13 cellular contexts compared by ENCODE assay signal in the genomic region with DNA sequence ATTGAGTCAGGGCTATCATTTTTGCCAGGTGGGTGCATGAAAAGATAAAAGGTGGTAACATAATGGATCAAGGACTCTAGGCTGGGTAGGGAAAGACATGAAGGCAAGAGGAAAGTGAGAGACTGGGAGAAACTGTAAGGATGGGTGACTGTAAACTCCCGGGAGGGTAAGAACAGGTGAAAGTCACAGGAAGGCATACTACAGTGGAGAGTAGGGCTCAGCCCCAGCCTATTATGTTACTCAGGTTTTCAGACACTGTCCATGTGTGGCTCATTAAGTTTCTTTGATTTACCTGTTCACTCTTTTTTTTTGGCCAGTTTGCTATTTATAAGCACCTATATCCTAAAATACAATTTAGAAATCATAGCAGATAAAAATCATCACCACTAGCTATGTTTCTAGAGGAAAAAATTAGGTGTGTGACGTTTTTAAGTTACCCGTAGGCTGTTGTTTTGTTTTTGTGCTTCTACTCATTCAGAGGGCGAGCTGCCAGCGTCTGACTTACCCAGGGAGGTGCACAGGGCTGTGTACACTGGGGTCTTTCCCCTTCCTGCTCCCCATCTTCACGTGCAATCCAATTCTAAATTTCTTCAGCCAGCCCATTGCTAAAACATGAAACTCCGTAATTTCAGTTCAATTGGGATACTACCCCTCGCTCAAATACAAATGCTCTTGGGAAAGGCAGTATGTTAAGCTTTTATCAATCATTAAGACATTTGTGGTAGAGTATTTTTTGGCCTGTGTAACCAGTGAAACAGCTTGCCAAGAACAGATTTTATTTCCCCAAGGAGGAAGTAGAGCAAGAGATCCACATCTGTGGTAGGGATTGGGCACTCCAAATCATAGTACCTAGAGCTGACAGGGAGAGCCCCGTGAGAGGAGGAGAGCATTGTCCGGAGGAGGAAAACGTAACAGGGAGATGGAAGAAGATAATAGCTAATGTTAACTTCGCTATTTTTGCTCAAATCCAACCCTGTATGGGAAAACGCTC. TPM values are rescaled to one million over a fixed set of nuclear protein-coding genes. Genes with fewer than 3 reads are reported as not detected.
DNase-seq lines count a peak whose midpoint lies in the region; ATAC-seq and TF ChIP-seq lines count a peak whose summit lies in the region.
"Had no signal": no experiment of that assay in that cellular context is flagged by ENCODE, and none has a peak within 500 bp of the region (broad histone marks: within the 10 kb centered on the region; RNA-seq: fewer than 3 reads in every experiment).

No MANE protein-coding gene starts in this region.

- H3K36me3 ChIP-seq in heart left ventricle = peaks cover 0 to 4% (median 0%) of the 10 kb centered on the region in 9 donors

- H3K4me3 ChIP-seq in heart left ventricle (peak overlapping the region in 2 of 12 donors; percentile 1 to 3), skeletal muscle cell (ENCODE audit: low read depth, low read length) (peak overlapping the region; percentile 12)

- H3K4me1 Mint-ChIP-seq in activated T-helper 1 cell treated with anti-CD3 and anti-CD28 coated beads, Interleukin-12 subunit alpha, Interleukin-12 subunit beta, Interleukin-2, Interleukin-4 antibody, amounts not matched to agents 30 ng/mL and 10 ng/mL and 1 ng/mL, durations not matched to agents 14 hours and 24 hours and 36 hours (ENCODE audit: low read depth) = no peaks in the 10 kb centered on the region

- DNase-seq in LHCN-M2 (ENCODE audit: low read depth) (peak; percentile 28), astrocyte of the hippocampus (ENCODE audit: low read depth, low spot score) (peak; percentile 54), heart left ventricle (no peak), skeletal muscle cell (ENCODE audit: low read depth) (peak; percentile 50), NCI-H2029 treated with DMSO at 0.1 percent for 48 hours (lab: John Stamatoyannopoulos, UW) (no peak)
- DNase-seq in activated T-helper 1 cell treated with anti-CD3 and anti-CD28 coated beads, Interleukin-12 subunit alpha, Interleukin-12 subunit beta, Interleukin-2, Interleukin-4 antibody, amounts not matched to agents 30 ng/mL and 10 ng/mL and 1 ng/mL, durations not matched to agents 14 hours and 24 hours and 36 hours (ENCODE audit: low spot score) = no peak
- DNase-seq: activated CD8-positive, alpha-beta memory T cell treated with anti-CD3 and anti-CD28 coated beads, Interleukin-2, amount 50 U/mL, for 48 hours; erythroblast; NCI-H1436; stimulated activated naive CD4-positive, alpha-beta T cell had no signal

- WGBS in heart left ventricle, 4 donors = 43 to 58% (median 53%) methylated on average over 13 of the region's 13 CpGs

- H3K27ac ChIP-seq in heart left ventricle = peak overlapping the region in 6 of 12 donors; percentile 6 to 30 (median 15)

- ATAC-seq in heart left ventricle = peak in 3 of 4 donors; percentile 31 to 57 (median 31)
- no peak for ATAC-seq in GM21619 (IDR thresholded peaks at IDR 0.05; ENCODE audit: unreplicated experiment)
- ATAC-seq in HG03520 (IDR thresholded peaks at IDR 0.05; ENCODE audit: unreplicated experiment) = no peak

- H3K27ac Mint-ChIP-seq in activated T-helper 1 cell treated with anti-CD3 and anti-CD28 coated beads, Interleukin-12 subunit alpha, Interleukin-12 subunit beta, Interleukin-2, Interleukin-4 antibody, amounts not matched to agents 30 ng/mL and 10 ng/mL and 1 ng/mL, durations not matched to agents 14 hours and 24 hours and 36 hours = no peak overlapping the region

- peaks cover 0 to 35% (median 19%) of the 10 kb centered on the region in 12 donors for H3K4me1 ChIP-seq in heart left ventricle

- H3K9me3 Mint-ChIP-seq in activated T-helper 1 cell treated with anti-CD3 and anti-CD28 coated beads, Interleukin-12 subunit alpha, Interleukin-12 subunit beta, Interleukin-2, Interleukin-4 antibody, amounts not matched to agents 30 ng/mL and 10 ng/mL and 1 ng/mL, durations not matched to agents 14 hours and 24 hours and 36 hours = no peaks in the 10 kb centered on the region

- TF ChIP-seq CTCF in heart left ventricle (IDR thresholded peaks at IDR 0.05) = no peak

- intact Hi-C loops in heart left ventricle (cut with DNase I) = loop anchor here in 2 of 10 donors (10.0 kb wide), 1 partner anchor 114 kb away; no protein-coding TSS in a partner anchor
- intact Hi-C loops in activated T-helper 1 cell treated with anti-CD3 and anti-CD28 coated beads, Interleukin-12 subunit alpha, Interleukin-12 subunit beta, Interleukin-2, Interleukin-4 antibody, amounts not matched to agents 30 ng/mL and 10 ng/mL and 1 ng/mL, durations not matched to agents 14 hours and 24 hours and 36 hours (cut with micrococcal nuclease) = no loop called here

- no peaks in the 10 kb centered on the region for H3K27me3 Mint-ChIP-seq in activated T-helper 1 cell treated with anti-CD3 and anti-CD28 coated beads, Interleukin-12 subunit alpha, Interleukin-12 subunit beta, Interleukin-2, Interleukin-4 antibody, amounts not matched to agents 30 ng/mL and 10 ng/mL and 1 ng/mL, durations not matched to agents 14 hours and 24 hours and 36 hours (ENCODE audit: insufficient read depth)

- no peak overlapping the region for H3K4me3 Mint-ChIP-seq in activated T-helper 1 cell treated with anti-CD3 and anti-CD28 coated beads, Interleukin-12 subunit alpha, Interleukin-12 subunit beta, Interleukin-2, Interleukin-4 antibody, amounts not matched to agents 30 ng/mL and 10 ng/mL and 1 ng/mL, durations not matched to agents 14 hours and 24 hours and 36 hours

- no peak for TF ChIP-seq POLR2A in heart left ventricle (IDR thresholded peaks at IDR 0.05)

- H3K27me3 ChIP-seq in heart left ventricle = no peaks in the 10 kb centered on the region

- H3K36me3 Mint-ChIP-seq in activated T-helper 1 cell treated with anti-CD3 and anti-CD28 coated beads, Interleukin-12 subunit alpha, Interleukin-12 subunit beta, Interleukin-2, Interleukin-4 antibody, amounts not matched to agents 30 ng/mL and 10 ng/mL and 1 ng/mL, durations not matched to agents 14 hours and 24 hours and 36 hours (ENCODE audit: low read depth) = peaks cover 5% of the 10 kb centered on the region

- peaks cover 0 to 15% (median 0%) of the 10 kb centered on the region in 12 donors for H3K9me3 ChIP-seq in heart left ventricle

RNA-seq across cellular contexts. Expression of a gene that starts 21.7 kb away (rescaled TPM):
- total RNA-seq in LHCN-M2 (2014; rRNA removed) (not detected in 2 replicates), heart left ventricle (1 to 10 TPM in 1 of 9 donors, under 1 TPM in 7, not detected in 1; 0.23 to 1.3 (median 0.58) TPM)
- polyA plus RNA-seq in LHCN-M2 (2012) = not detected
- polyA plus RNA-seq in heart left ventricle = under 1 TPM; 0.03 to 0.65 TPM
- total RNA-seq in activated T-helper 1 cell treated with anti-CD3 and anti-CD28 coated beads, Interleukin-12 subunit alpha, Interleukin-12 subunit beta, Interleukin-2, Interleukin-4 antibody, amounts not matched to agents 30 ng/mL and 10 ng/mL and 1 ng/mL, durations not matched to agents 14 hours and 24 hours and 36 hours = 0.10 and 0.24 TPM in 2 replicates
- total RNA-seq: RPMI7951 had no signal

Comparison
In these comparisons a context has a peak if more than half of its experiments do, and no peak if none do; other contexts are left out.
1. DNase-seq: peak in LHCN-M2 (single experiment), astrocyte of the hippocampus (single experiment) and skeletal muscle cell (single experiment); none in heart left ventricle (0 of 5), activated T-helper 1 cell treated with anti-CD3 and anti-CD28 coated beads, Interleukin-12 subunit alpha, Interleukin-12 subunit beta, Interleukin-2, Interleukin-4 antibody, amounts not matched to agents 30 ng/mL and 10 ng/mL and 1 ng/mL, durations not matched to agents 14 hours and 24 hours and 36 hours (single experiment) and NCI-H2029 treated with DMSO at 0.1 percent for 48 hours (single experiment).
2. ATAC-seq: peak in heart left ventricle (3 of 4); none in GM21619 (single experiment) and HG03520 (single experiment).